Comparison of ENCODE assay signal across 28 cellular contexts in genomic region chr1:54848134-54848948, GRCh38. TPM values are rescaled to one million over a fixed set of nuclear protein-coding genes. Genes with fewer than 3 reads are reported as not detected.
DNase-seq lines count a peak whose midpoint lies in the region; ATAC-seq and TF ChIP-seq lines count a peak whose summit lies in the region.
"Had no signal": no experiment of that assay in that cellular context is flagged by ENCODE, and none has a peak within 500 bp of the region (broad histone marks: within the 10 kb centered on the region; RNA-seq: fewer than 3 reads in every experiment).

No MANE protein-coding gene starts in this region.

- H3K4me3 Mint-ChIP-seq in activated naive CD8-positive, alpha-beta T cell treated with anti-CD3 and anti-CD28 coated beads, Interleukin-2, amount 50 U/mL, for 24 hours: no peak overlapping the region
- no peak overlapping the region for H3K4me3 Mint-ChIP-seq in activated naive CD8-positive, alpha-beta T cell treated with anti-CD3 and anti-CD28 coated beads for 36 hours
- H3K4me3 Mint-ChIP-seq: activated CD4-positive, alpha-beta T cell treated with anti-CD3 and anti-CD28 coated beads for 36 hours; brain; T-helper 2 cell treated with Interferon-gamma antibody and Interleukin-4, amounts not matched to agents 5 μg/mL and 100 μg/mL, for 36 hours; type B pancreatic cell had no signal

- no peak overlapping the region for H3K9ac ChIP-seq in PC-3 (ENCODE audit: low read length)

- H3K79me2 ChIP-seq in PC-3 (ENCODE audit: low read length): no peaks in the 10 kb centered on the region

- no peaks in the 10 kb centered on the region for H3F3A ChIP-seq in PC-3 (ENCODE audit: low read length, unreplicated experiment)

- POLR2A ChIA-PET in PC-3 (lab: Charles Lee; ENCODE audit: unreplicated experiment): no interaction called here

- no peak for TF ChIP-seq POLR2A in suprapubic skin (IDR thresholded peaks at IDR 0.05)

- no peaks in the 10 kb centered on the region for H3K9me3 Mint-ChIP-seq in activated naive CD8-positive, alpha-beta T cell treated with anti-CD3 and anti-CD28 coated beads, Interleukin-2, amount 50 U/mL, for 24 hours
- H3K9me3 Mint-ChIP-seq in activated naive CD8-positive, alpha-beta T cell treated with anti-CD3 and anti-CD28 coated beads for 36 hours: no peaks in the 10 kb centered on the region
- H3K9me3 Mint-ChIP-seq: T-helper 2 cell treated with Interferon-gamma antibody and Interleukin-4, amounts not matched to agents 5 μg/mL and 100 μg/mL, for 36 hours; type B pancreatic cell had no signal

- BruUV-seq in PC-3 (replicated peaks; lab: Mats Ljungman, UMichigan): no TSS peak

- H3K36me3 Mint-ChIP-seq in activated naive CD8-positive, alpha-beta T cell treated with anti-CD3 and anti-CD28 coated beads, Interleukin-2, amount 50 U/mL, for 24 hours (ENCODE audit: low read depth): peaks cover 20% of the 10 kb centered on the region
- H3K36me3 Mint-ChIP-seq in activated naive CD8-positive, alpha-beta T cell treated with anti-CD3 and anti-CD28 coated beads for 36 hours: peaks cover 11% of the 10 kb centered on the region

- intact Hi-C loops in PC-3 (cut with micrococcal nuclease): no loop called here
- intact Hi-C loops in left ventricle myocardium superior (cut with micrococcal nuclease): no loop called here

- H3K27me3 Mint-ChIP-seq in activated naive CD8-positive, alpha-beta T cell treated with anti-CD3 and anti-CD28 coated beads, Interleukin-2, amount 50 U/mL, for 24 hours: no peaks in the 10 kb centered on the region
- no peaks in the 10 kb centered on the region for H3K27me3 Mint-ChIP-seq in activated naive CD8-positive, alpha-beta T cell treated with anti-CD3 and anti-CD28 coated beads for 36 hours
- H3K27me3 Mint-ChIP-seq: activated CD4-positive, alpha-beta T cell treated with anti-CD3 and anti-CD28 coated beads for 36 hours; brain; type B pancreatic cell had no signal

- H3K36me3 ChIP-seq in PC-3 (ENCODE audit: low read depth, low read length) (peaks cover 46% of the 10 kb centered on the region), suprapubic skin (peaks cover 33% of the 10 kb centered on the region)

- H2AFZ ChIP-seq in PC-3 (ENCODE audit: low read length): no peak overlapping the region

- no peak overlapping the region for H3K4me2 ChIP-seq in PC-3 (ENCODE audit: low read length)

- H3K9me3 ChIP-seq in PC-3 (ENCODE audit: low read length): no peaks in the 10 kb centered on the region
- H3K9me3 ChIP-seq in suprapubic skin: no peaks in the 10 kb centered on the region
- H3K9me3 ChIP-seq: MG63 had no signal

- no peaks in the 10 kb centered on the region for H3K4me1 Mint-ChIP-seq in activated naive CD8-positive, alpha-beta T cell treated with anti-CD3 and anti-CD28 coated beads, Interleukin-2, amount 50 U/mL, for 24 hours
- H3K4me1 Mint-ChIP-seq in activated naive CD8-positive, alpha-beta T cell treated with anti-CD3 and anti-CD28 coated beads for 36 hours: no peaks in the 10 kb centered on the region
- H3K4me1 Mint-ChIP-seq: activated CD4-positive, alpha-beta T cell treated with anti-CD3 and anti-CD28 coated beads for 36 hours; brain had no signal

- CTCF ChIA-PET in PC-3 (lab: Charles Lee): no interaction called here

- no peak for TF ChIP-seq EP300 in suprapubic skin (IDR thresholded peaks at IDR 0.05)

- DNase-seq in activated naive CD8-positive, alpha-beta T cell treated with anti-CD3 and anti-CD28 coated beads, Interleukin-2, amount 50 U/mL, for 24 hours: no peak
- DNase-seq in activated naive CD8-positive, alpha-beta T cell treated with anti-CD3 and anti-CD28 coated beads for 36 hours: no peak
- DNase-seq in PC-3 (no peak), epithelial cell of proximal tubule (ENCODE audit: low read depth) (no peak), suprapubic skin (ENCODE audit: low spot score in 2 of 2) (peak; percentile 14 to 29), NCI-H345 treated with DMSO at 0.1 percent for 48 hours (lab: John Stamatoyannopoulos, UW; ENCODE audit: unreplicated experiment) (no peak), left ventricle myocardium superior (no peak)
- DNase-seq: activated CD4-positive, alpha-beta T cell treated with anti-CD3 and anti-CD28 coated beads for 36 hours; activated naive CD4-positive, alpha-beta T cell; DMS79; effector CD4-positive, alpha-beta T cell; foreskin fibroblast; GOT3; KBM-7; mesendoderm; MG63; NCI-H1436; NCI-H446 treated with DMSO at 0.1 percent for 48 hours; NK-92 treated with Interleukin-12 subunit alpha and Interleukin-12 subunit beta, amount 100 ng/mL, for 24 hours; SHP77 treated with DMSO at 0.1 percent for 48 hours; stimulated activated CD4-positive, alpha-beta T cell treated with anti-CD3 and anti-CD28 coated beads, Interleukin-12 subunit alpha, Interleukin-12 subunit beta, amount 100 ng/mL, for 4 hours; stimulated activated CD4-positive, alpha-beta T cell treated with anti-CD3 and anti-CD28 coated beads, Interleukin-4, amount 100 ng/mL, for 1 hour had no signal

- H3K27me3 ChIP-seq in PC-3 (ENCODE audit: low read length): no peaks in the 10 kb centered on the region
- no peaks in the 10 kb centered on the region for H3K27me3 ChIP-seq in suprapubic skin
- H3K27me3 ChIP-seq: MG63 had no signal

- H4K20me1 ChIP-seq in PC-3 (ENCODE audit: low read length): no peaks in the 10 kb centered on the region

- no peaks in the 10 kb centered on the region for H3K9me2 ChIP-seq in PC-3 (replicated peaks; ENCODE audit: low read length)

- no peak overlapping the region for H3K4me3 ChIP-seq in PC-3 (ENCODE audit: low read length)
- H3K4me3 ChIP-seq in epithelial cell of proximal tubule (ENCODE audit: low read depth, low read length): no peak overlapping the region
- no peak overlapping the region for H3K4me3 ChIP-seq in suprapubic skin
- H3K4me3 ChIP-seq: MG63 had no signal

- H3K27ac Mint-ChIP-seq in activated naive CD8-positive, alpha-beta T cell treated with anti-CD3 and anti-CD28 coated beads, Interleukin-2, amount 50 U/mL, for 24 hours: no peak overlapping the region
- no peak overlapping the region for H3K27ac Mint-ChIP-seq in activated naive CD8-positive, alpha-beta T cell treated with anti-CD3 and anti-CD28 coated beads for 36 hours
- H3K27ac Mint-ChIP-seq: activated CD4-positive, alpha-beta T cell treated with anti-CD3 and anti-CD28 coated beads for 36 hours; T-helper 2 cell treated with Interferon-gamma antibody and Interleukin-4, amounts not matched to agents 5 μg/mL and 100 μg/mL, for 36 hours; type B pancreatic cell had no signal

- TF ChIP-seq CTCF in PC-3 (conservative IDR thresholded peaks at IDR 0.05; ENCODE audit: low read depth, low read length) (peak; percentile 22; the same call in 1 of the 2 replicates), epithelial cell of proximal tubule (conservative IDR thresholded peaks at IDR 0.05; ENCODE audit: low read depth, low read length) (peak; percentile 23), suprapubic skin (IDR thresholded peaks at IDR 0.05) (no peak)

- H3K4me1 ChIP-seq in PC-3 (ENCODE audit: insufficient read depth, low read length) (peaks cover 27% of the 10 kb centered on the region), suprapubic skin (peaks cover 33% of the 10 kb centered on the region)

- peak; percentile 15 for ATAC-seq in activated naive CD8-positive, alpha-beta T cell treated with anti-CD3 and anti-CD28 coated beads, Interleukin-2, amount 50 U/mL, for 24 hours
- ATAC-seq in PC-3: no peak
- no peak for ATAC-seq in left ventricle myocardium superior
- ATAC-seq in GM21367 (IDR thresholded peaks at IDR 0.05; ENCODE audit: unreplicated experiment): no peak
- ATAC-seq: activated CD4-positive, alpha-beta T cell treated with anti-CD3 and anti-CD28 coated beads for 36 hours; sciatic nerve had no signal

- WGBS in suprapubic skin: 77% methylated on average over 7 of the region's 7 CpGs

- no peak overlapping the region for H3K27ac ChIP-seq in PC-3 (ENCODE audit: low read length)
- no peak overlapping the region for H3K27ac ChIP-seq in suprapubic skin

RNA-seq across cellular contexts. Expression of gene DHCR24, which starts 38.7 kb away (rescaled TPM):
- 10 to 100 TPM; 66.1 to 69.4 TPM for total RNA-seq in activated naive CD8-positive, alpha-beta T cell treated with anti-CD3 and anti-CD28 coated beads for 36 hours
- total RNA-seq in PC-3 (2014; rRNA removed) (166 TPM in 2 replicates), epithelial cell of proximal tubule (258 and 494 TPM in 2 replicates), suprapubic skin (100 to 1,000 TPM; 167 to 525 (median 389) TPM), left ventricle myocardium superior (9.8 TPM)

RNA-seq across cellular contexts. Expression of gene TTC22, which starts 47.2 kb away (rescaled TPM):
- total RNA-seq in activated naive CD8-positive, alpha-beta T cell treated with anti-CD3 and anti-CD28 coated beads for 36 hours: 1 to 10 TPM; 4.8 to 5.3 TPM
- total RNA-seq in PC-3 (2014; rRNA removed) (21.8 and 31.3 TPM in 2 replicates), epithelial cell of proximal tubule (1.9 and 4.3 TPM in 2 replicates), suprapubic skin (10 to 100 TPM; 37.4 to 64.0 (median 58.0) TPM), left ventricle myocardium superior (0.17 TPM)
- total RNA-seq: myocyte had no signal

Comparison
In these comparisons a context has a peak if more than half of its experiments do, and no peak if none do; other contexts are left out.
1. DNase-seq: peak in suprapubic skin (2 of 2); none in activated naive CD8-positive, alpha-beta T cell treated with anti-CD3 and anti-CD28 coated beads, Interleukin-2, amount 50 U/mL, for 24 hours (single experiment), activated naive CD8-positive, alpha-beta T cell treated with anti-CD3 and anti-CD28 coated beads for 36 hours (single experiment), PC-3 (single experiment), epithelial cell of proximal tubule (single experiment), NCI-H345 treated with DMSO at 0.1 percent for 48 hours (single experiment) and left ventricle myocardium superior (single experiment).
2. CTCF ChIP-seq: peak in PC-3 (single experiment) and epithelial cell of proximal tubule (single experiment); none in suprapubic skin (0 of 2).